Comparison of ENCODE assay signal across 11 cellular contexts in genomic region chr1:157961805-157962762, GRCh38.
A peak's percentile ranks its signal among the peaks of the same experiment; 100 is the strongest.
DNase-seq lines count a peak whose midpoint lies in the region; ATAC-seq, FAIRE-seq and TF ChIP-seq lines count a peak whose summit lies in the region.
"Had no signal": no experiment of that assay in that cellular context is flagged by ENCODE, and none has a peak within 500 bp of the region (broad histone marks: within the 10 kb centered on the region; RNA-seq: fewer than 3 reads in every experiment).

No MANE protein-coding gene starts in this region.

- H3K4me3 ChIP-seq in brain microvascular endothelial cell (ENCODE audit: low read depth, low read length) (no peak overlapping the region), retinal pigment epithelial cell (ENCODE audit: low read length) (no peak overlapping the region)
- H3K4me3 ChIP-seq: skin epidermis had no signal

- H3K9me3 Mint-ChIP-seq in T-helper 2 cell treated with Interferon-gamma antibody and Interleukin-4, amounts not matched to agents 5 μg/mL and 100 μg/mL, for 36 hours, result no peaks in the 10 kb centered on the region
- H3K9me3 Mint-ChIP-seq: activated naive CD8-positive, alpha-beta T cell treated with anti-CD3 and anti-CD28 coated beads, Interleukin-2, amount 10 ng/mL, durations not matched to agents 7 days and 5 days had no signal

- no peak for DNase-seq in activated CD4-positive, CD25-positive, alpha-beta regulatory T cell treated with anti-CD3 and anti-CD28 coated beads, Interleukin-2, amount 50 U/mL, for 72 hours
- DNase-seq in HPDE6-E6E7 (ENCODE audit: extremely low spot score) (peak; percentile 76), brain microvascular endothelial cell (peak; percentile 79), retinal pigment epithelial cell (ENCODE audit: low read depth) (peak; percentile 49), D721Med (ENCODE audit: insufficient read length, low spot score) (no peak)
- no peak for DNase-seq in T-helper 2 cell treated with Interferon-gamma antibody and Interleukin-4, amounts not matched to agents 5 μg/mL and 100 μg/mL, for 36 hours (ENCODE audit: low spot score)
- DNase-seq: activated naive CD8-positive, alpha-beta T cell treated with anti-CD3 and anti-CD28 coated beads, Interleukin-2, amount 10 ng/mL, durations not matched to agents 7 days and 5 days had no signal

- no peak overlapping the region for H3K27ac ChIP-seq in brain microvascular endothelial cell
- H3K27ac ChIP-seq: skin epidermis had no signal

- H3K27me3 Mint-ChIP-seq in T-helper 2 cell treated with Interferon-gamma antibody and Interleukin-4, amounts not matched to agents 5 μg/mL and 100 μg/mL, for 36 hours (ENCODE audit: low read depth), result peaks cover 7% of the 10 kb centered on the region

- no peak overlapping the region for H3K4me3 Mint-ChIP-seq in T-helper 2 cell treated with Interferon-gamma antibody and Interleukin-4, amounts not matched to agents 5 μg/mL and 100 μg/mL, for 36 hours
- H3K4me3 Mint-ChIP-seq: activated naive CD8-positive, alpha-beta T cell treated with anti-CD3 and anti-CD28 coated beads, Interleukin-2, amount 10 ng/mL, durations not matched to agents 7 days and 5 days had no signal

- no peaks in the 10 kb centered on the region for H3K36me3 Mint-ChIP-seq in T-helper 2 cell treated with Interferon-gamma antibody and Interleukin-4, amounts not matched to agents 5 μg/mL and 100 μg/mL, for 36 hours (ENCODE audit: low read depth)
- H3K36me3 Mint-ChIP-seq: activated naive CD8-positive, alpha-beta T cell treated with anti-CD3 and anti-CD28 coated beads, Interleukin-2, amount 10 ng/mL, durations not matched to agents 7 days and 5 days had no signal

- peak; percentile 65 to 75 for ATAC-seq in activated CD4-positive, CD25-positive, alpha-beta regulatory T cell treated with anti-CD3 and anti-CD28 coated beads, Interleukin-2, amount 50 U/mL, for 24 hours
- no peak for ATAC-seq in GM19455 (IDR thresholded peaks at IDR 0.05; ENCODE audit: unreplicated experiment)
- ATAC-seq: HepG2 had no signal

- no peak overlapping the region for H3K27ac Mint-ChIP-seq in T-helper 2 cell treated with Interferon-gamma antibody and Interleukin-4, amounts not matched to agents 5 μg/mL and 100 μg/mL, for 36 hours
- H3K27ac Mint-ChIP-seq: activated naive CD8-positive, alpha-beta T cell treated with anti-CD3 and anti-CD28 coated beads, Interleukin-2, amount 10 ng/mL, durations not matched to agents 7 days and 5 days had no signal

- no peaks in the 10 kb centered on the region for H3K36me3 ChIP-seq in brain microvascular endothelial cell (replicated peaks)

- in situ Hi-C loops in brain microvascular endothelial cell (cut with HindIII; ENCODE audit: low pct_ligation_motif_present, low sequenced_read_pairs), result loop anchor here (25.0 kb wide), 2 partner anchors 150 to 1075 kb away; no protein-coding TSS in a partner anchor

- H3K27me3 ChIP-seq in brain microvascular endothelial cell (replicated peaks), result no peaks in the 10 kb centered on the region

- H3K4me1 Mint-ChIP-seq in T-helper 2 cell treated with Interferon-gamma antibody and Interleukin-4, amounts not matched to agents 5 μg/mL and 100 μg/mL, for 36 hours (ENCODE audit: low read depth), result no peaks in the 10 kb centered on the region
- H3K4me1 Mint-ChIP-seq: activated naive CD8-positive, alpha-beta T cell treated with anti-CD3 and anti-CD28 coated beads, Interleukin-2, amount 10 ng/mL, durations not matched to agents 7 days and 5 days had no signal

- no peak for FAIRE-seq in D721Med (lab: Jason Lieb, UNC)
- FAIRE-seq: HepG2 had no signal

- TF ChIP-seq CTCF in brain microvascular endothelial cell (IDR thresholded peaks at IDR 0.05; ENCODE audit: low read depth, low read length, missing control alignments) (no peak), retinal pigment epithelial cell (conservative IDR thresholded peaks at IDR 0.05; ENCODE audit: low read depth, low read length) (no peak), D721Med (IDR thresholded peaks at IDR 0.05; ENCODE audit: insufficient read depth, missing control alignments) (no peak)

Comparison
In these comparisons a context has a peak if more than half of its experiments do, and no peak if none do; other contexts are left out.
1. DNase-seq: peak in HPDE6-E6E7 (single experiment), brain microvascular endothelial cell (single experiment) and retinal pigment epithelial cell (single experiment); none in activated CD4-positive, CD25-positive, alpha-beta regulatory T cell treated with anti-CD3 and anti-CD28 coated beads, Interleukin-2, amount 50 U/mL, for 72 hours (single experiment), T-helper 2 cell treated with Interferon-gamma antibody and Interleukin-4, amounts not matched to agents 5 μg/mL and 100 μg/mL, for 36 hours (single experiment) and D721Med (single experiment).